8 cellular contexts compared by ENCODE assay signal in the genomic region with DNA sequence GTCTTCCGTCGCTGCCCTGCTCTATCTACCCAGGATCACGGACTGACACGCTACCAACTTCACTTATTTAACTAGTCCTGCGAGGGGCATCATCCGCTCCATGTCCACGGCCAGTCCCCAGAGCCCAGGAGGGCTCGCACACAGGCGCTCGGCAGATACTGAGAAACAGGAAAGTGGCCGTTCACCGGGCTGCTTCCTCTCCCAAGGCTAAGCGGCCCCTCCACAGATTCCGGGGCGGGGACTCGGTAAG. TPM values are rescaled to one million over a fixed set of nuclear protein-coding genes. Genes with fewer than 3 reads are reported as not detected.
DNase-seq lines count a peak whose midpoint lies in the region; ATAC-seq and TF ChIP-seq lines count a peak whose summit lies in the region.

No MANE protein-coding gene starts in this region.

- ATAC-seq in GM18868 (IDR thresholded peaks at IDR 0.05; ENCODE audit: unreplicated experiment) = no peak

- no peaks in the 10 kb centered on the region for H3K9me3 ChIP-seq in liver (ENCODE audit: control insufficient read depth in 4 of 4, low read length in 3 of 4)
- no peaks in the 10 kb centered on the region for H3K9me3 ChIP-seq in tibial nerve

- H3K9me3 Mint-ChIP-seq in activated T-cell treated with anti-CD3 and anti-CD28 coated beads, Interleukin-2, amount 50 U/mL, for 24 hours = no peaks in the 10 kb centered on the region

- H3K4me3 Mint-ChIP-seq in activated T-cell treated with anti-CD3 and anti-CD28 coated beads, Interleukin-2, amount 50 U/mL, for 24 hours = peak overlapping the region; percentile 95

- TF ChIP-seq EP300 in tibial nerve (IDR thresholded peaks at IDR 0.05) = no peak

- H3K4me3 ChIP-seq in LNCaP clone FGC (ENCODE audit: low read depth, low read length) (peak overlapping the region; percentile 99), brain microvascular endothelial cell (ENCODE audit: low read depth, low read length) (peak overlapping the region; percentile 89), liver (ENCODE audit: low read depth in 1 of 3, low read length in 3 of 3) (peak overlapping the region; percentile 85 to 91 (median 89)), tibial nerve (peak overlapping the region; percentile 69 to 100 (median 100))

- H3K27ac ChIP-seq in brain microvascular endothelial cell = peak overlapping the region; percentile 51
- H3K27ac ChIP-seq in liver (ENCODE audit: low read depth in 1 of 2, low read length in 2 of 2) = peak overlapping the region; percentile 49 to 81
- peak overlapping the region; percentile 44 to 94 (median 92) for H3K27ac ChIP-seq in tibial nerve

- WGBS in liver = under 1% methylated on average over 16 of the region's 16 CpGs
- 0% methylated on average over 14 to 16 of the region's 16 CpGs for WGBS in tibial nerve, 2 donors

- H3K27ac Mint-ChIP-seq in activated T-cell treated with anti-CD3 and anti-CD28 coated beads, Interleukin-2, amount 50 U/mL, for 24 hours = peak overlapping the region; percentile 99

- H3K36me3 Mint-ChIP-seq in activated T-cell treated with anti-CD3 and anti-CD28 coated beads, Interleukin-2, amount 50 U/mL, for 24 hours (ENCODE audit: low read depth) = peaks cover 67% of the 10 kb centered on the region

- no peak for TF ChIP-seq POLR2A in tibial nerve (IDR thresholded peaks at IDR 0.05)

- H3K9ac ChIP-seq in liver (ENCODE audit: low read depth in 1 of 2, low read length in 2 of 2) = peak overlapping the region; percentile 2 to 95

- no peak for TF ChIP-seq RAD21 in liver (IDR thresholded peaks at IDR 0.05)

- in situ Hi-C loops in brain microvascular endothelial cell (cut with HindIII; ENCODE audit: low pct_ligation_motif_present, low sequenced_read_pairs) = no loop called here

- H3K4me1 Mint-ChIP-seq in activated T-cell treated with anti-CD3 and anti-CD28 coated beads, Interleukin-2, amount 50 U/mL, for 24 hours (ENCODE audit: low read depth) = peaks cover 60% of the 10 kb centered on the region

- H3K27me3 Mint-ChIP-seq in activated T-cell treated with anti-CD3 and anti-CD28 coated beads, Interleukin-2, amount 50 U/mL, for 24 hours = no peaks in the 10 kb centered on the region

- no peaks in the 10 kb centered on the region for H3K27me3 ChIP-seq in brain microvascular endothelial cell (replicated peaks)
- H3K27me3 ChIP-seq in liver (ENCODE audit: control insufficient read depth in 4 of 4, insufficient read depth in 4 of 4, low read length in 3 of 4) = no peaks in the 10 kb centered on the region
- no peaks in the 10 kb centered on the region for H3K27me3 ChIP-seq in tibial nerve

- H3K4me1 ChIP-seq in liver (ENCODE audit: control insufficient read depth in 4 of 4, insufficient read depth in 4 of 4, low read length in 3 of 4) (peaks cover 11 to 25% (median 18%) of the 10 kb centered on the region in 4 donors), tibial nerve (peaks cover 0 to 30% (median 12%) of the 10 kb centered on the region in 4 donors)

- peaks cover 20% of the 10 kb centered on the region for H3K36me3 ChIP-seq in brain microvascular endothelial cell (replicated peaks)
- peaks cover 0 to 13% (median 6%) of the 10 kb centered on the region in 4 donors for H3K36me3 ChIP-seq in liver (ENCODE audit: control insufficient read depth in 4 of 4, insufficient read depth in 3 of 4, low read depth in 1 of 4, low read length in 3 of 4)
- peaks cover 0 to 31% (median 14%) of the 10 kb centered on the region in 3 donors for H3K36me3 ChIP-seq in tibial nerve

- no peak for DNase-seq in activated T-cell treated with anti-CD3 and anti-CD28 coated beads, Interleukin-2, amount 50 U/mL, for 24 hours
- DNase-seq in activated T-cell treated with anti-CD3 and anti-CD28 coated beads for 4 hours (no peak), LNCaP clone FGC (ENCODE audit: low read depth) (no peak), brain microvascular endothelial cell (peak; percentile 11), tibial nerve (ENCODE audit: low spot score in 2 of 2) (no peak), NCI-H128 (lab: John Stamatoyannopoulos, UW; ENCODE audit: unreplicated experiment) (no peak)

- TF ChIP-seq CTCF in LNCaP clone FGC (IDR thresholded peaks at IDR 0.05; ENCODE audit: control insufficient read depth, extremely low read depth, insufficient read depth) (no peak), brain microvascular endothelial cell (IDR thresholded peaks at IDR 0.05; ENCODE audit: low read depth, low read length, missing control alignments) (no peak), liver (IDR thresholded peaks at IDR 0.05; ENCODE audit: low read depth, low read length, missing input control) (no peak), tibial nerve (IDR thresholded peaks at IDR 0.05) (no peak)

TF ChIP-seq in liver, 16 proteins besides CTCF, POLR2A, EP300 and RAD21:
- TF ChIP-seq, protein P1, sequence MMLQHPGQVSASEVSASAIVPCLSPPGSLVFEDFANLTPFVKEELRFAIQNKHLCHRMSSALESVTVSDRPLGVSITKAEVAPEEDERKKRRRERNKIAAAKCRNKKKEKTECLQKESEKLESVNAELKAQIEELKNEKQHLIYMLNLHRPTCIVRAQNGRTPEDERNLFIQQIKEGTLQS (IDR thresholded peaks at IDR 0.05) = no peak
- TF ChIP-seq SP1 (IDR thresholded peaks at IDR 0.05) = no peak
- no peak for TF ChIP-seq TAF1 (conservative IDR thresholded peaks at IDR 0.05)
- TF ChIP-seq FOXA2 (IDR thresholded peaks at IDR 0.05) = no peak
- TF ChIP-seq EGR1 (IDR thresholded peaks at IDR 0.05; ENCODE audit: low read depth in 2 of 2) = no peak
- TF ChIP-seq MAX (IDR thresholded peaks at IDR 0.05) = no peak
- TF ChIP-seq HNF4A (conservative IDR thresholded peaks at IDR 0.05) = no peak
- TF ChIP-seq, protein P2, sequence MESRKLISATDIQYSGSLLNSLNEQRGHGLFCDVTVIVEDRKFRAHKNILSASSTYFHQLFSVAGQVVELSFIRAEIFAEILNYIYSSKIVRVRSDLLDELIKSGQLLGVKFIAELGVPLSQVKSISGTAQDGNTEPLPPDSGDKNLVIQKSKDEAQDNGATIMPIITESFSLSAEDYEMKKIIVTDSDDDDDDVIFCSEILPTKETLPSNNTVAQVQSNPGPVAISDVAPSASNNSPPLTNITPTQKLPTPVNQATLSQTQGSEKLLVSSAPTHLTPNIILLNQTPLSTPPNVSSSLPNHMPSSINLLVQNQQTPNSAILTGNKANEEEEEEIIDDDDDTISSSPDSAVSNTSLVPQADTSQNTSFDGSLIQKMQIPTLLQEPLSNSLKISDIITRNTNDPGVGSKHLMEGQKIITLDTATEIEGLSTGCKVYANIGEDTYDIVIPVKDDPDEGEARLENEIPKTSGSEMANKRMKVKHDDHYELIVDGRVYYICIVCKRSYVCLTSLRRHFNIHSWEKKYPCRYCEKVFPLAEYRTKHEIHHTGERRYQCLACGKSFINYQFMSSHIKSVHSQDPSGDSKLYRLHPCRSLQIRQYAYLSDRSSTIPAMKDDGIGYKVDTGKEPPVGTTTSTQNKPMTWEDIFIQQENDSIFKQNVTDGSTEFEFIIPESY (IDR thresholded peaks at IDR 0.05) = no peak
- no peak for TF ChIP-seq GABPA (IDR thresholded peaks at IDR 0.05 in 1 of 2, conservative IDR thresholded peaks at IDR 0.05 in 1 of 2)
- no peak for TF ChIP-seq REST (IDR thresholded peaks at IDR 0.05)
- no peak for TF ChIP-seq YY1 (IDR thresholded peaks at IDR 0.05)
- TF ChIP-seq JUND (IDR thresholded peaks at IDR 0.05) = no peak
- no peak for TF ChIP-seq RXRA (IDR thresholded peaks at IDR 0.05)
- TF ChIP-seq FOXA1 (IDR thresholded peaks at IDR 0.05) = no peak
- no peak for TF ChIP-seq NR2F2 (IDR thresholded peaks at IDR 0.05)
- no peak for TF ChIP-seq HNF4G (IDR thresholded peaks at IDR 0.05)

RNA-seq across cellular contexts. Expression of gene OXLD1, which starts 0.4 kb away (rescaled TPM):
- total RNA-seq in liver = 10 to 100 TPM; 11.2 to 15.2 TPM
- 10 to 100 TPM; 22.8 to 26.4 TPM for polyA plus RNA-seq in liver
- 10 to 100 TPM; 31.4 to 38.1 (median 35.8) TPM for total RNA-seq in tibial nerve

RNA-seq across cellular contexts. Expression of gene CCDC137, which starts 0.5 kb away (rescaled TPM):
- total RNA-seq in liver = 1 to 10 TPM; 4.3 to 4.8 TPM
- polyA plus RNA-seq in liver = 1 to 10 TPM; 5.7 to 6.9 TPM
- total RNA-seq in tibial nerve = 10 to 100 TPM; 10.9 to 35.7 (median 14.4) TPM

RNA-seq across cellular contexts. Expression of gene PDE6G, which starts 9.7 kb away (rescaled TPM):
- total RNA-seq in liver (1 to 10 TPM in 1 of 2 donors, under 1 TPM in 1; 0.25 to 1.2 TPM), tibial nerve (not detected)
- polyA plus RNA-seq in liver = 1 to 10 TPM; 1.3 to 1.9 TPM

RNA-seq across cellular contexts. Expression of gene ARL16, which starts 17.6 kb away (rescaled TPM):
- total RNA-seq in liver (10 to 100 TPM in 1 of 2 donors, 1 to 10 TPM in 1; 9.8 to 12.9 TPM), tibial nerve (10 to 100 TPM; 22.1 to 37.9 (median 34.3) TPM)
- 10 to 100 TPM in 1 of 2 donors, 1 to 10 TPM in 1; 7.9 to 24.3 TPM for polyA plus RNA-seq in liver

RNA-seq across cellular contexts. Expression of gene HGS, which starts 17.8 kb away (rescaled TPM):
- total RNA-seq in liver (10 to 100 TPM; 27.6 to 31.6 TPM), tibial nerve (100 to 1,000 TPM in 2 of 4 donors, 10 to 100 TPM in 2; 75.2 to 166 (median 104) TPM)
- 10 to 100 TPM; 21.8 to 28.7 TPM for polyA plus RNA-seq in liver
